In genomic region chr2:129319422-129319717, GRCh38 we compare ENCODE assay signal across 1 cellular context.
TF ChIP-seq lines count a peak whose summit lies in the region.

No MANE protein-coding gene starts in this region.

TF ChIP-seq in GM23338, 12 proteins besides CTCF, POLR2A, EP300 and RAD21 (continued from another document):
- no peak for TF ChIP-seq ZNF462 (CRISPR knock-in tag; IDR thresholded peaks at IDR 0.05)
- TF ChIP-seq JUNB (IDR thresholded peaks at IDR 0.05; ENCODE audit: unreplicated experiment): no peak
- TF ChIP-seq CREB1 (CRISPR knock-in tag; IDR thresholded peaks at IDR 0.05; ENCODE audit: low read depth): no peak
- TF ChIP-seq ETS1 (IDR thresholded peaks at IDR 0.05): no peak
- no peak for TF ChIP-seq NANOG (IDR thresholded peaks at IDR 0.05; ENCODE audit: borderline replicate concordance)
- no peak for TF ChIP-seq POLR2AphosphoS5 (IDR thresholded peaks at IDR 0.05; ENCODE audit: low read depth)
- no peak for TF ChIP-seq ZNF331 (CRISPR knock-in tag; IDR thresholded peaks at IDR 0.05; ENCODE audit: low read depth)
